ENCODE assay signal across 9 cellular contexts in the genomic region with DNA sequence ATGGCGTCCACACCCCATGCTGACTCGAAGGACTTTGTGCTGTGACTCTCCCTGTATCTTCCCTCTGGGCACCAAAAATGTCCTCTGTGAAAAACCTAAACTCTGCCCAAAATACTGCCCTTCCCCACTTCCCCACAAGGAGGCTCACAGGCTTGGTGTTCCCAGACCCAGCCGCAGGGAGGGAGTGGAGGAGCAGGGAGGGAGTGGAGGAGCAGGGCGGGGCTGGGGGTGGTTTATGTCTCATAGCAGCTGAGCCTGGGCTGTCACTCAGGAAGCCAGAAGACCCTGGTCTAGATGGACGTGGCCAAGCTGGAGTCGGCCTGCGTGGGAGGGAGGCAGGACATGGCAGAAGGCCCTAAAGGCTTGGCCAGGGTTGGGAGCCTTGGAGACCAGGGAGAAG.
DNase-seq lines count a peak whose midpoint lies in the region; ATAC-seq and TF ChIP-seq lines count a peak whose summit lies in the region.
"Had no signal": no experiment of that assay in that cellular context is flagged by ENCODE, and none has a peak within 500 bp of the region (broad histone marks: within the 10 kb centered on the region; RNA-seq: fewer than 3 reads in every experiment).

No MANE protein-coding gene starts in this region.

- H3K9me3 ChIP-seq in HAP-1 = no peaks in the 10 kb centered on the region
- H3K9me3 ChIP-seq: neutrophil had no signal

- H3K27me3 ChIP-seq in HAP-1 (ENCODE audit: low read depth) (peaks cover 7% of the 10 kb centered on the region; the same call in 1 of the 2 replicates), dorsolateral prefrontal cortex (peaks cover 0 to 14% (median 0%) of the 10 kb centered on the region in 45 donors)
- H3K27me3 ChIP-seq: neutrophil had no signal

- H3K36me3 ChIP-seq in HAP-1 (replicated peaks) = no peaks in the 10 kb centered on the region
- H3K36me3 ChIP-seq: neutrophil had no signal

- intact Hi-C loops in dorsolateral prefrontal cortex (cut with DNase I) = no loop called here

- H3K4me3 ChIP-seq in AG09309 (ENCODE audit: control insufficient read depth, low read depth, low read length) (no peak overlapping the region), HAP-1 (no peak overlapping the region), dorsolateral prefrontal cortex (no peak overlapping the region)

- no peaks in the 10 kb centered on the region for H3K4me1 ChIP-seq in HAP-1

- no peak for ATAC-seq in HG03469 (IDR thresholded peaks at IDR 0.05; ENCODE audit: unreplicated experiment)
- no peak for ATAC-seq in HG03439 (IDR thresholded peaks at IDR 0.05; ENCODE audit: unreplicated experiment)

- TF ChIP-seq CTCF in AG09309 (IDR thresholded peaks at IDR 0.05; ENCODE audit: control insufficient read depth, insufficient read depth, low read depth, low read length, missing control alignments) (peak; percentile 86), dorsolateral prefrontal cortex (IDR thresholded peaks at IDR 0.05 in 54 of 56, conservative IDR thresholded peaks at IDR 0.05 in 2 of 56; ENCODE audit: low read depth in 1 of 56, partially characterized antibody in 56 of 56) (peak in 13 of 56 donors; percentile 8 to 35 (median 13))

- no peak for DNase-seq in AG09309 (ENCODE audit: low read depth)
- peak; percentile 30 to 81 for DNase-seq in HAP-1 (ENCODE audit: low spot score in 2 of 2)
- peak; percentile 11 for DNase-seq in T1000 (lab: John Stamatoyannopoulos, UW)
- DNase-seq in iPS-NIHi11 (ENCODE audit: low spot score) = peak; percentile 80
- DNase-seq in stimulated activated CD4-positive, alpha-beta T cell treated with anti-CD3 and anti-CD28 coated beads, Interleukin-2, amount 100 ng/mL, for 48 hours = no peak
- DNase-seq in dorsolateral prefrontal cortex = no peak

- in situ Hi-C loops in HAP-1 (cut with MboI; ENCODE audit: low sequenced_read_pairs) = no loop called here

- no peak overlapping the region for H3K27ac ChIP-seq in dorsolateral prefrontal cortex
- H3K27ac ChIP-seq: neutrophil had no signal

Comparison
In these comparisons a context has a peak if more than half of its experiments do, and no peak if none do; other contexts are left out.
1. DNase-seq: peak in HAP-1 (2 of 2), T1000 (single experiment) and iPS-NIHi11 (single experiment); none in AG09309 (single experiment), stimulated activated CD4-positive, alpha-beta T cell treated with anti-CD3 and anti-CD28 coated beads, Interleukin-2, amount 100 ng/mL, for 48 hours (0 of 2) and dorsolateral prefrontal cortex (0 of 10).